ENCODE assay signal across 13 cellular contexts in genomic region chr12:117143008-117143532, GRCh38. TPM values are rescaled to one million over a fixed set of nuclear protein-coding genes. Genes with fewer than 3 reads are reported as not detected.
DNase-seq lines count a peak whose midpoint lies in the region; ATAC-seq and TF ChIP-seq lines count a peak whose summit lies in the region.
"Had no signal": no experiment of that assay in that cellular context is flagged by ENCODE, and none has a peak within 500 bp of the region (broad histone marks: within the 10 kb centered on the region; RNA-seq: fewer than 3 reads in every experiment).

No MANE protein-coding gene starts in this region.

- DNase-seq in activated CD4-positive, alpha-beta T cell treated with anti-CD3 and anti-CD28 coated beads for 36 hours = no peak
- no peak for DNase-seq in activated CD4-positive, alpha-beta T cell treated with anti-CD3 and anti-CD28 coated beads, Interleukin-2, amount 50 U/mL, for 4 hours
- DNase-seq in NCI-H510A (lab: John Stamatoyannopoulos, UW) (peak; percentile 57), hepatocyte (ENCODE audit: low spot score) (peak; percentile 87), type B pancreatic cell (ENCODE audit: extremely low spot score, unreplicated experiment) (no peak), amygdala (lab: John Stamatoyannopoulos, UW) (no peak), GM10248 (ENCODE audit: extremely low spot score) (no peak)
- DNase-seq: activated naive CD4-positive, alpha-beta T cell treated with anti-CD3 and anti-CD28 coated beads, Interleukin-2, amount 50 U/mL, for 16 hours; stimulated activated CD4-positive, alpha-beta T cell treated with anti-CD3 and anti-CD28 coated beads, Interleukin-4, amount 100 ng/mL, for 24 hours; tibial artery had no signal

- no peaks in the 10 kb centered on the region for H3K27me3 Mint-ChIP-seq in activated CD4-positive, alpha-beta T cell treated with anti-CD3 and anti-CD28 coated beads for 36 hours
- no peaks in the 10 kb centered on the region for H3K27me3 Mint-ChIP-seq in type B pancreatic cell

- no peak overlapping the region for H2AFZ ChIP-seq in hepatocyte

- H3K9me3 ChIP-seq in hepatocyte (ENCODE audit: low read depth) = no peaks in the 10 kb centered on the region
- H3K9me3 ChIP-seq: tibial artery had no signal

- peaks cover 4% of the 10 kb centered on the region for H3K4me1 Mint-ChIP-seq in activated CD4-positive, alpha-beta T cell treated with anti-CD3 and anti-CD28 coated beads for 36 hours
- peaks cover 30% of the 10 kb centered on the region for H3K4me1 Mint-ChIP-seq in type B pancreatic cell (ENCODE audit: unreplicated experiment)

- intact Hi-C loops in activated CD4-positive, alpha-beta T cell treated with anti-CD3 and anti-CD28 coated beads for 36 hours (cut with DNase I, micrococcal nuclease) = no loop called here

- H3K79me2 ChIP-seq in hepatocyte = no peaks in the 10 kb centered on the region

- H3K9me3 Mint-ChIP-seq in activated CD4-positive, alpha-beta T cell treated with anti-CD3 and anti-CD28 coated beads for 36 hours (ENCODE audit: low read depth) = no peaks in the 10 kb centered on the region
- no peaks in the 10 kb centered on the region for H3K9me3 Mint-ChIP-seq in type B pancreatic cell
- H3K9me3 Mint-ChIP-seq: WTC11 had no signal

- no peak overlapping the region for H3K4me3 ChIP-seq in hepatocyte
- H3K4me3 ChIP-seq: tibial artery had no signal

- no peak overlapping the region for H3K4me3 Mint-ChIP-seq in activated CD4-positive, alpha-beta T cell treated with anti-CD3 and anti-CD28 coated beads for 36 hours
- H3K4me3 Mint-ChIP-seq in type B pancreatic cell = peak overlapping the region; percentile 77
- H3K4me3 Mint-ChIP-seq: WTC11 had no signal

- POLR2A ChIA-PET in activated CD4-positive, alpha-beta T cell treated with anti-CD3 and anti-CD28 coated beads for 36 hours (lab: Charles Lee) = no interaction called here
- POLR2A ChIA-PET in GM10248 (lab: Yijun Ruan, JAX) = no interaction called here

- H4K20me1 ChIP-seq in hepatocyte (ENCODE audit: insufficient read depth, poor library complexity, severe bottlenecking) = no peaks in the 10 kb centered on the region

- WGBS in hepatocyte (ENCODE audit: low lambda C conversion rate, missing lambda C conversion rate) = 40% methylated on average over 18 of the region's 18 CpGs

- no peaks in the 10 kb centered on the region for H3K27me3 ChIP-seq in hepatocyte
- H3K27me3 ChIP-seq: tibial artery had no signal

- peaks cover 24% of the 10 kb centered on the region for H3K36me3 Mint-ChIP-seq in activated CD4-positive, alpha-beta T cell treated with anti-CD3 and anti-CD28 coated beads for 36 hours (ENCODE audit: low read depth)
- H3K36me3 Mint-ChIP-seq in type B pancreatic cell = peaks cover 21% of the 10 kb centered on the region

- peaks cover 7% of the 10 kb centered on the region for H3K4me1 ChIP-seq in hepatocyte (ENCODE audit: insufficient read depth)

- H3K9me2 ChIP-seq in hepatocyte (replicated peaks; ENCODE audit: insufficient read depth) = no peaks in the 10 kb centered on the region

- no peaks in the 10 kb centered on the region for H3K36me3 ChIP-seq in hepatocyte (replicated peaks; ENCODE audit: insufficient read depth, low read depth)

- ATAC-seq in activated CD4-positive, alpha-beta T cell treated with anti-CD3 and anti-CD28 coated beads for 36 hours = peak; percentile 55
- no peak for ATAC-seq in HG02588 (IDR thresholded peaks at IDR 0.05; ENCODE audit: unreplicated experiment)
- ATAC-seq: WTC11 had no signal

- CTCF ChIA-PET in activated CD4-positive, alpha-beta T cell treated with anti-CD3 and anti-CD28 coated beads for 36 hours (lab: Charles Lee) = interaction anchor here (0.6 kb wide), 1 partner anchor 37 kb away, joined by 3 read pairs; no protein-coding TSS in a partner anchor
- CTCF ChIA-PET in GM10248 (lab: Yijun Ruan, JAX) = interaction anchor here (1.6 kb wide), 1 partner anchor 23 kb away, joined by 6 read pairs; no protein-coding TSS in a partner anchor

- H3K27ac ChIP-seq in hepatocyte = peak overlapping the region; percentile 81
- H3K27ac ChIP-seq: KMS-11, tibial artery had no signal

- peak overlapping the region; percentile 34 for H3K27ac Mint-ChIP-seq in activated CD4-positive, alpha-beta T cell treated with anti-CD3 and anti-CD28 coated beads for 36 hours
- peak overlapping the region; percentile 97 for H3K27ac Mint-ChIP-seq in type B pancreatic cell
- H3K27ac Mint-ChIP-seq: WTC11 had no signal

- peak overlapping the region; percentile 42 for H3K4me2 ChIP-seq in hepatocyte
- H3K4me2 ChIP-seq: KMS-11 had no signal

- no peak for TF ChIP-seq CTCF in hepatocyte (IDR thresholded peaks at IDR 0.05; ENCODE audit: poor library complexity)
- no peak for TF ChIP-seq CTCF in type B pancreatic cell (conservative IDR thresholded peaks at IDR 0.05)
- TF ChIP-seq CTCF in GM10248 (IDR thresholded peaks at IDR 0.05; ENCODE audit: control extremely low read depth, extremely low read depth, low read depth, missing control alignments) = no peak

RNA-seq across cellular contexts. Expression of gene TESC, which starts 43.9 kb away (rescaled TPM):
- 10 to 100 TPM; 28.9 to 30.2 TPM for total RNA-seq in activated CD4-positive, alpha-beta T cell treated with anti-CD3 and anti-CD28 coated beads for 36 hours
- 15.9 and 20.8 TPM in 2 replicates for total RNA-seq in hepatocyte
- polyA plus RNA-seq in hepatocyte = 15.5 and 31.5 TPM in 2 replicates
- 7.2 and 7.4 TPM in 2 replicates for total RNA-seq in type B pancreatic cell (ENCODE audit: low replicate concordance)

RNA-seq across cellular contexts. Expression of gene FBXO21, which starts 47.2 kb away (rescaled TPM):
- total RNA-seq in activated CD4-positive, alpha-beta T cell treated with anti-CD3 and anti-CD28 coated beads for 36 hours = 10 to 100 TPM; 22.8 to 28.2 TPM
- 32.6 and 68.0 TPM in 2 replicates for total RNA-seq in hepatocyte
- 41.9 and 46.3 TPM in 2 replicates for polyA plus RNA-seq in hepatocyte
- total RNA-seq in type B pancreatic cell (ENCODE audit: low replicate concordance) = 53.3 and 64.0 TPM in 2 replicates

Comparison
In these comparisons a context has a peak if more than half of its experiments do, and no peak if none do; other contexts are left out.
1. DNase-seq: peak in NCI-H510A (single experiment) and hepatocyte (single experiment); none in activated CD4-positive, alpha-beta T cell treated with anti-CD3 and anti-CD28 coated beads for 36 hours (single experiment), activated CD4-positive, alpha-beta T cell treated with anti-CD3 and anti-CD28 coated beads, Interleukin-2, amount 50 U/mL, for 4 hours (0 of 2), type B pancreatic cell (single experiment), amygdala (0 of 56) and GM10248 (single experiment).